Comparison of ENCODE assay signal across 15 cellular contexts in the genomic region with DNA sequence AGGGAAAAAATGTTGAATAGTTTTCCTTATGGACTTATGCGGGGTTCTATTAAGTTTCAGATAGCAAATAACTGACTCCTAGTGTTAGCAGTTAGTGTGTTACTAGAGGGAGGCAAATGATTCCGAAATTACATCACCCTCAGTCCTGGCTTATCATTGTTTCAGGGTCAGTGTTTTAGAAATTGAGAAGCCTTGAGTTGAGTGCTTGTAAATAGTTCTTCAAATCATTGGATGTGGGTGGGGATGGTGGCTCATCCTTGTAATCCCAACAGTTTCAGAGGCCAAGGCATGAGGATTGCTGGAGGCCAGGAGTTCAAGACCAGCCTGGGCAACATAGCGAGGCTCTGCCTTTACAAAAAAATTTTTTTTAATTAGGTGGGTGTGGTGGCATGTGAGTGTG. TPM values are rescaled to one million over a fixed set of nuclear protein-coding genes. Genes with fewer than 3 reads are reported as not detected.
"Had no signal": no experiment of that assay in that cellular context is flagged by ENCODE, and none has a peak within 500 bp of the region (broad histone marks: within the 10 kb centered on the region; RNA-seq: fewer than 3 reads in every experiment).

No MANE protein-coding gene starts in this region.

- H3K4me3 Mint-ChIP-seq: activated T-cell treated with anti-CD3 and anti-CD28 coated beads, Interleukin-2, amount 50 U/mL, for 4 hours; endodermal cell; neural progenitor cell; stimulated activated naive CD8-positive, alpha-beta T cell treated with anti-CD3 and anti-CD28 coated beads, Interleukin-15, amount 100 ng/mL, for 72 hours had no signal

- DNase-seq: activated CD4-positive, alpha-beta T cell treated with anti-CD3 and anti-CD28 coated beads, Interleukin-2, amount 50 U/mL, for 1 hour; activated CD4-positive, CD25-positive, alpha-beta regulatory T cell; activated gamma-delta T cell; activated T-cell treated with anti-CD3 and anti-CD28 coated beads, Interleukin-2, amount 50 U/mL, for 4 hours; cerebellar nuclear complex; dermis blood vessel endothelial cell; endodermal cell; erythroblast; foreskin fibroblast; mesenchymal stem cell; ovary; stimulated activated CD4-positive, alpha-beta T cell treated with anti-CD3 and anti-CD28 coated beads, Interleukin-4, amount 100 ng/mL, for 1 hour; stimulated activated naive CD8-positive, alpha-beta T cell treated with anti-CD3 and anti-CD28 coated beads, Interleukin-15, amount 100 ng/mL, for 72 hours had no signal

- H3K4me3 ChIP-seq: neural progenitor cell, ovary, thoracic aorta had no signal

- H3K9me3 ChIP-seq: ovary, thoracic aorta had no signal

- ATAC-seq: activated T-cell treated with anti-CD3 and anti-CD28 coated beads, Interleukin-2, amount 50 U/mL, for 4 hours; stimulated activated naive CD8-positive, alpha-beta T cell treated with anti-CD3 and anti-CD28 coated beads, Interleukin-15, amount 100 ng/mL, for 72 hours had no signal

- H3K27ac ChIP-seq: neural progenitor cell, ovary, thoracic aorta had no signal

- H3K27ac Mint-ChIP-seq: neural progenitor cell had no signal

- H3K36me3 ChIP-seq: neural progenitor cell, ovary, thoracic aorta had no signal

- H3K9me3 Mint-ChIP-seq: activated T-cell treated with anti-CD3 and anti-CD28 coated beads, Interleukin-2, amount 50 U/mL, for 4 hours; endodermal cell; stimulated activated naive CD8-positive, alpha-beta T cell treated with anti-CD3 and anti-CD28 coated beads, Interleukin-15, amount 100 ng/mL, for 72 hours had no signal

- H3K27me3 ChIP-seq: neural progenitor cell, ovary had no signal

- H3K27me3 Mint-ChIP-seq: stimulated activated naive CD8-positive, alpha-beta T cell treated with anti-CD3 and anti-CD28 coated beads, Interleukin-15, amount 100 ng/mL, for 72 hours had no signal

RNA-seq across cellular contexts. Expression of a gene that starts 50.8 kb away (rescaled TPM):
- total RNA-seq: thoracic aorta had no signal
